ENCODE assay signal across 14 cellular contexts in the genomic region with DNA sequence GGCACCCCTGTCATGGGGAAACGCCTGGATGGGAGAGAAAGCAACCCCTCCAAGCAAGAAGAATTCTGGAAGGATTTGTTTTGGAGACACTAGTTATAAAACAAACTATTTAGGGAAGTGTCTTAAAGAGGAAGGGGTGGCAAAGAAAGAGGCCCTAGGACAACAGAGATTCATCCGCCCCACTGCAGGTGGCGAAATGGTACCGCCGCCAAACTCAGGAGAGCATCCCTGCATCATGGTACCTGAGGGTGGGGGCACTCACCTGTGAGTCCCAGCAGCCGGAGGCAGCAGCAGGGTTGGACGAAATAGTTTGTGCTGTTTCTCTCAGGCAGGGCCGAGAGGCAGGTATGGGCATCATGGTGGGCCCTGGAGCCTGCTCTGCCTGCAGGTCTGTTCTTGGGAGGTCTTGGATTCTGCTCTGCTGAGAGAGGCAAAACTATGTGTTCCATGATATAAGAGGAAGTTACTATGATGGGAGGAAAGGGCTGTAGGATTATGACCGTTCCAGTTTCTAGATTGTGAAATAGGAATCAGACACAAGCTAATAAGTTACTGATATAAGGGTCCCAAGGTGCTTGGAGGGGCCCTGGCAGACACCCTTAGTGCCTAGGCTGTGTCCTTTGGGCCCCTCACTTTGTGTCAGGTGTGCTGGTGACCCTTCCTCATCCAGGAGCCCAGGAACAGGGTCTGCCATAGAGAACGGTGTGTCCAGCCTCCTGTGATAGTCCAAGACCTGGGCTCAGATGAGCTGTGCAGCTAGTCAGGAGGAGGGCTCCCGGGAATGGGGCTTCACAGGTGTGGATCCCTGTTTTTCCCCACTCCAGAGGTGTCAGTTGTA. TPM values are rescaled to one million over a fixed set of nuclear protein-coding genes. Genes with fewer than 3 reads are reported as not detected.
DNase-seq lines count a peak whose midpoint lies in the region; ATAC-seq and TF ChIP-seq lines count a peak whose summit lies in the region.
"Had no signal": no experiment of that assay in that cellular context is flagged by ENCODE, and none has a peak within 500 bp of the region (broad histone marks: within the 10 kb centered on the region; RNA-seq: fewer than 3 reads in every experiment).

No MANE protein-coding gene starts in this region.

- no peak for ATAC-seq in T-helper 17 cell
- no peak for ATAC-seq in HG02981 (IDR thresholded peaks at IDR 0.05; ENCODE audit: unreplicated experiment)
- ATAC-seq: activated CD8-positive, alpha-beta T cell treated with anti-CD3 and anti-CD28 coated beads for 36 hours had no signal

- peaks cover 7% of the 10 kb centered on the region for H3K4me1 Mint-ChIP-seq in activated CD4-positive, alpha-beta T cell treated with anti-CD3 and anti-CD28 coated beads, Interleukin-2, amount 10 ng/mL, durations not matched to agents 24 days and 14 days
- peaks cover 5% of the 10 kb centered on the region for H3K4me1 Mint-ChIP-seq in T-helper 17 cell

- WGBS in suprapubic skin, result 76% methylated on average over 11 of the region's 11 CpGs

- H3K27ac ChIP-seq in left ventricle myocardium inferior (replicated peaks) (peak overlapping the region; percentile 56), suprapubic skin (peak overlapping the region; percentile 70)

- no peak overlapping the region for H3K4me3 Mint-ChIP-seq in activated CD4-positive, alpha-beta T cell treated with anti-CD3 and anti-CD28 coated beads, Interleukin-2, amount 10 ng/mL, durations not matched to agents 24 days and 14 days
- H3K4me3 Mint-ChIP-seq in T-helper 17 cell, result peak overlapping the region; percentile 66
- H3K4me3 Mint-ChIP-seq: activated CD8-positive, alpha-beta T cell treated with anti-CD3 and anti-CD28 coated beads for 36 hours had no signal

- intact Hi-C loops in activated CD4-positive, alpha-beta T cell treated with anti-CD3 and anti-CD28 coated beads, Interleukin-2, amount 10 ng/mL, durations not matched to agents 24 days and 14 days (cut with micrococcal nuclease), result no loop called here
- intact Hi-C loops in left ventricle myocardium inferior (cut with micrococcal nuclease), result no loop called here

- H3K9me3 ChIP-seq in T-helper 17 cell (ENCODE audit: control insufficient read depth, low read length, poor library complexity, severe bottlenecking) (no peaks in the 10 kb centered on the region), left ventricle myocardium inferior (replicated peaks) (peaks cover 13% of the 10 kb centered on the region), suprapubic skin (no peaks in the 10 kb centered on the region)

- no peak for TF ChIP-seq CTCF in left ventricle myocardium inferior (IDR thresholded peaks at IDR 0.05; ENCODE audit: borderline replicate concordance)
- TF ChIP-seq CTCF in suprapubic skin (IDR thresholded peaks at IDR 0.05), result no peak

- TF ChIP-seq POLR2A in suprapubic skin (IDR thresholded peaks at IDR 0.05), result no peak

- H3K27ac Mint-ChIP-seq in activated CD4-positive, alpha-beta T cell treated with anti-CD3 and anti-CD28 coated beads, Interleukin-2, amount 10 ng/mL, durations not matched to agents 24 days and 14 days, result no peak overlapping the region
- peak overlapping the region; percentile 10 for H3K27ac Mint-ChIP-seq in T-helper 17 cell
- H3K27ac Mint-ChIP-seq: activated CD8-positive, alpha-beta T cell treated with anti-CD3 and anti-CD28 coated beads for 36 hours had no signal

- H3K4me3 ChIP-seq in left ventricle myocardium inferior (no peak overlapping the region), suprapubic skin (no peak overlapping the region)

- no peak for TF ChIP-seq EP300 in suprapubic skin (IDR thresholded peaks at IDR 0.05)

- no peaks in the 10 kb centered on the region for H3K36me3 ChIP-seq in left ventricle myocardium inferior
- H3K36me3 ChIP-seq in suprapubic skin, result no peaks in the 10 kb centered on the region

- DNase-seq in activated CD4-positive, alpha-beta T cell treated with anti-CD3 and anti-CD28 coated beads, Interleukin-2, amount 10 ng/mL, durations not matched to agents 24 days and 14 days, result peak; percentile 37
- DNase-seq in activated CD4-positive, alpha-beta T cell treated with anti-CD3 and anti-CD28 coated beads, Interleukin-2, amount 50 U/mL, for 1 hour, result no peak
- DNase-seq in T-helper 17 cell (no peak), left ventricle myocardium inferior (peak; percentile 16), suprapubic skin (ENCODE audit: low spot score in 2 of 2) (no peak), islet precursor cell (no peak), putamen (ENCODE audit: low spot score) (no peak)
- DNase-seq: 8988T; activated CD8-positive, alpha-beta T cell treated with anti-CD3 and anti-CD28 coated beads for 36 hours; NCI-H526; stimulated activated CD4-positive, alpha-beta T cell treated with anti-CD3 and anti-CD28 coated beads, Interleukin-4, amount 100 ng/mL, for 4 hours had no signal

- peaks cover 15% of the 10 kb centered on the region for H3K9me3 Mint-ChIP-seq in activated CD4-positive, alpha-beta T cell treated with anti-CD3 and anti-CD28 coated beads, Interleukin-2, amount 10 ng/mL, durations not matched to agents 24 days and 14 days

- H3K4me1 ChIP-seq in left ventricle myocardium inferior (no peaks in the 10 kb centered on the region), suprapubic skin (no peaks in the 10 kb centered on the region)

- H3K27me3 ChIP-seq in left ventricle myocardium inferior (ENCODE audit: low read depth) (peaks cover 26% of the 10 kb centered on the region), suprapubic skin (peaks cover 2% of the 10 kb centered on the region)

- H3K36me3 Mint-ChIP-seq in activated CD4-positive, alpha-beta T cell treated with anti-CD3 and anti-CD28 coated beads, Interleukin-2, amount 10 ng/mL, durations not matched to agents 24 days and 14 days (ENCODE audit: low read depth), result no peaks in the 10 kb centered on the region
- no peaks in the 10 kb centered on the region for H3K36me3 Mint-ChIP-seq in T-helper 17 cell (ENCODE audit: low read depth)

- H3K27me3 Mint-ChIP-seq in activated CD4-positive, alpha-beta T cell treated with anti-CD3 and anti-CD28 coated beads, Interleukin-2, amount 10 ng/mL, durations not matched to agents 24 days and 14 days, result peaks cover 5% of the 10 kb centered on the region
- H3K27me3 Mint-ChIP-seq in T-helper 17 cell, result no peaks in the 10 kb centered on the region
- H3K27me3 Mint-ChIP-seq: activated CD8-positive, alpha-beta T cell treated with anti-CD3 and anti-CD28 coated beads for 36 hours had no signal

RNA-seq across cellular contexts. Expression of gene SIRPD, which starts 20.4 kb away (rescaled TPM):
- not detected in 2 replicates for total RNA-seq in activated CD4-positive, alpha-beta T cell treated with anti-CD3 and anti-CD28 coated beads, Interleukin-2, amount 10 ng/mL, durations not matched to agents 24 days and 14 days
- not detected for total RNA-seq in T-helper 17 cell
- total RNA-seq in left ventricle myocardium inferior, result not detected
- total RNA-seq in suprapubic skin, result not detected
- total RNA-seq: activated CD8-positive, alpha-beta T cell treated with anti-CD3 and anti-CD28 coated beads for 36 hours; frontal cortex; osteocyte had no signal

RNA-seq across cellular contexts. Expression of gene SIRPB2, which starts 45.9 kb away (rescaled TPM):
- not detected in 2 replicates for total RNA-seq in activated CD4-positive, alpha-beta T cell treated with anti-CD3 and anti-CD28 coated beads, Interleukin-2, amount 10 ng/mL, durations not matched to agents 24 days and 14 days
- total RNA-seq in T-helper 17 cell (1 to 10 TPM in 1 of 2 donors, under 1 TPM in 1; 0.78 to 1.8 TPM), left ventricle myocardium inferior (3.2 TPM), suprapubic skin (1 to 10 TPM in 3 of 4 donors, under 1 TPM in 1; 0.87 to 3.9 (median 1.3) TPM)
- total RNA-seq: activated CD8-positive, alpha-beta T cell treated with anti-CD3 and anti-CD28 coated beads for 36 hours; osteocyte had no signal

Comparison
In these comparisons a context has a peak if more than half of its experiments do, and no peak if none do; other contexts are left out.
1. DNase-seq: peak in activated CD4-positive, alpha-beta T cell treated with anti-CD3 and anti-CD28 coated beads, Interleukin-2, amount 10 ng/mL, durations not matched to agents 24 days and 14 days (single experiment) and left ventricle myocardium inferior (single experiment); none in activated CD4-positive, alpha-beta T cell treated with anti-CD3 and anti-CD28 coated beads, Interleukin-2, amount 50 U/mL, for 1 hour (single experiment), T-helper 17 cell (0 of 3), suprapubic skin (0 of 2), islet precursor cell (single experiment) and putamen (single experiment).